1 cellular context compared by ENCODE assay signal in the genomic region with DNA sequence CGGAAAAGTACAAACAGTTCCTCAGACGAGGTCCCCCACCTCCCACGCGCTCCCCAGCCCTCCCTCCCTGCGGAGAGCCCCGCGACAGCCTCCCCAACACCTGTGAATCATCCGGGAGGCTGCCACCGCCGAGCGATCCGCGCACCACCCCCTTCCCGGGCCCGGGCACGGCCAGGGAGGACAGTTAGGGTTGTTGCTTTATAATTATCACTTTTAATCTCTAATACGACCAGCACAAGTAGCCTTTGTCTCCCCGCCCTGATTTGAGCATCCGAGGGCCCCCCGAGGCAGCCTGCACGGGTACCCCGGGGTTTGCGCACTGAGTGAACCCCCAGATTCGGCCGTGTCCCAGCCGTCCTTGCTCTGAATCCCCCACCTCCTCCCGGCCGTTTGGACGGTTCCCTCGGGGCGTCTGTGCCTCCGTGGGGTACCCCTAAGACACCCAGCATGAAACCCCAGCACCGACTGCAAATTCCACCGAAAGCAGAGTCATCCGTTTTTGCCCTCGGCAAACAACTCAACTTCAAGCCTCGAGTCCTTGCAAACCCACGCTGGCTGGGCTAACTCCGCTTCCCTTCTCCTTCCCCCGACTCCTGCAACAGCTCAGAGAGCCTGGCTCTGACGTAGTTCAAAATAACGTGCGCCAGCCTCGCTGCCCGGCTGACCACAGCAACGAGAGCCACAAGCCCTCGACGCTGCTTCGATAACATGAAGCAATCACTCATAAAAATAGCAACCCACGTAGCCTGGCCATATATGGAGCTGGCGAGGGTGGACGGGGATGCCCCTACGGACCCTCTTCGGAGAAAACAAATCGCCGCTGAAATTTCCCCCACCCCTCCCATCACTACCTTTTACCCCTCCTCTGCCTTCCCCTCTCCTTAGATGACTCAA.
TF ChIP-seq lines count a peak whose summit lies in the region.

No MANE protein-coding gene starts in this region.

TF ChIP-seq in HEK293, 187 proteins besides CTCF, POLR2A, EP300 and RAD21 (continued from another document):
- TF ChIP-seq, protein P1, sequence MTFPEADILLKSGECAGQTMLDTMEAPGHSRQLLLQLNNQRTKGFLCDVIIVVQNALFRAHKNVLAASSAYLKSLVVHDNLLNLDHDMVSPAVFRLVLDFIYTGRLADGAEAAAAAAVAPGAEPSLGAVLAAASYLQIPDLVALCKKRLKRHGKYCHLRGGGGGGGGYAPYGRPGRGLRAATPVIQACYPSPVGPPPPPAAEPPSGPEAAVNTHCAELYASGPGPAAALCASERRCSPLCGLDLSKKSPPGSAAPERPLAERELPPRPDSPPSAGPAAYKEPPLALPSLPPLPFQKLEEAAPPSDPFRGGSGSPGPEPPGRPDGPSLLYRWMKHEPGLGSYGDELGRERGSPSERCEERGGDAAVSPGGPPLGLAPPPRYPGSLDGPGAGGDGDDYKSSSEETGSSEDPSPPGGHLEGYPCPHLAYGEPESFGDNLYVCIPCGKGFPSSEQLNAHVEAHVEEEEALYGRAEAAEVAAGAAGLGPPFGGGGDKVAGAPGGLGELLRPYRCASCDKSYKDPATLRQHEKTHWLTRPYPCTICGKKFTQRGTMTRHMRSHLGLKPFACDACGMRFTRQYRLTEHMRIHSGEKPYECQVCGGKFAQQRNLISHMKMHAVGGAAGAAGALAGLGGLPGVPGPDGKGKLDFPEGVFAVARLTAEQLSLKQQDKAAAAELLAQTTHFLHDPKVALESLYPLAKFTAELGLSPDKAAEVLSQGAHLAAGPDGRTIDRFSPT (tag by site-specific recombination; IDR thresholded peaks at IDR 0.05) = peak; percentile 67
- TF ChIP-seq, protein P2, sequence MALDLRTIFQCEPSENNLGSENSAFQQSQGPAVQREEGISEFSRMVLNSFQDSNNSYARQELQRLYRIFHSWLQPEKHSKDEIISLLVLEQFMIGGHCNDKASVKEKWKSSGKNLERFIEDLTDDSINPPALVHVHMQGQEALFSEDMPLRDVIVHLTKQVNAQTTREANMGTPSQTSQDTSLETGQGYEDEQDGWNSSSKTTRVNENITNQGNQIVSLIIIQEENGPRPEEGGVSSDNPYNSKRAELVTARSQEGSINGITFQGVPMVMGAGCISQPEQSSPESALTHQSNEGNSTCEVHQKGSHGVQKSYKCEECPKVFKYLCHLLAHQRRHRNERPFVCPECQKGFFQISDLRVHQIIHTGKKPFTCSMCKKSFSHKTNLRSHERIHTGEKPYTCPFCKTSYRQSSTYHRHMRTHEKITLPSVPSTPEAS (tag by site-specific recombination; IDR thresholded peaks at IDR 0.05) = no peak; the same call in 1 of the 2 replicates
- TF ChIP-seq ZNF133 (tag by site-specific recombination; IDR thresholded peaks at IDR 0.05) = no peak
- no peak for TF ChIP-seq ZNF776 (tag by site-specific recombination; IDR thresholded peaks at IDR 0.05; ENCODE audit: borderline replicate concordance)
- no peak for TF ChIP-seq OSR2 (tag by site-specific recombination; IDR thresholded peaks at IDR 0.05)
- peak; percentile 96 for TF ChIP-seq ZNF629 (tag by site-specific recombination; IDR thresholded peaks at IDR 0.05)
- no peak for TF ChIP-seq ZNF184 (tag by site-specific recombination; IDR thresholded peaks at IDR 0.05)
- TF ChIP-seq SP7 (tag by site-specific recombination; IDR thresholded peaks at IDR 0.05) = 0 out of 2 replicates have a peak, but pooled peaks have one; percentile 7
- TF ChIP-seq ZNF558 (tag by site-specific recombination; IDR thresholded peaks at IDR 0.05) = no peak
- TF ChIP-seq ZNF514 (tag by site-specific recombination; IDR thresholded peaks at IDR 0.05) = no peak
- TF ChIP-seq, protein P3, sequence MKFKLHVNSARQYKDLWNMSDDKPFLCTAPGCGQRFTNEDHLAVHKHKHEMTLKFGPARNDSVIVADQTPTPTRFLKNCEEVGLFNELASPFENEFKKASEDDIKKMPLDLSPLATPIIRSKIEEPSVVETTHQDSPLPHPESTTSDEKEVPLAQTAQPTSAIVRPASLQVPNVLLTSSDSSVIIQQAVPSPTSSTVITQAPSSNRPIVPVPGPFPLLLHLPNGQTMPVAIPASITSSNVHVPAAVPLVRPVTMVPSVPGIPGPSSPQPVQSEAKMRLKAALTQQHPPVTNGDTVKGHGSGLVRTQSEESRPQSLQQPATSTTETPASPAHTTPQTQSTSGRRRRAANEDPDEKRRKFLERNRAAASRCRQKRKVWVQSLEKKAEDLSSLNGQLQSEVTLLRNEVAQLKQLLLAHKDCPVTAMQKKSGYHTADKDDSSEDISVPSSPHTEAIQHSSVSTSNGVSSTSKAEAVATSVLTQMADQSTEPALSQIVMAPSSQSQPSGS (tag by site-specific recombination; IDR thresholded peaks at IDR 0.05; ENCODE audit: low read depth) = peak; percentile 65; the same call in 1 of the 2 replicates
- no peak for TF ChIP-seq ZNF623 (tag by site-specific recombination; IDR thresholded peaks at IDR 0.05)
- TF ChIP-seq SCRT2 (tag by site-specific recombination; IDR thresholded peaks at IDR 0.05) = peak; percentile 37; the same call in 1 of the 2 replicates
- TF ChIP-seq ZBTB17 (tag by site-specific recombination; IDR thresholded peaks at IDR 0.05) = peak; percentile 48
- no peak for TF ChIP-seq ZNF10 (tag by site-specific recombination; IDR thresholded peaks at IDR 0.05)
- no peak for TF ChIP-seq ZNF274 (IDR thresholded peaks at IDR 0.05; ENCODE audit: low read length)
- no peak for TF ChIP-seq ZNF274 (tag by site-specific recombination; IDR thresholded peaks at IDR 0.05; ENCODE audit: borderline replicate concordance)
- no peak for TF ChIP-seq ZNF37A (tag by site-specific recombination; IDR thresholded peaks at IDR 0.05)
- TF ChIP-seq, protein P4, sequence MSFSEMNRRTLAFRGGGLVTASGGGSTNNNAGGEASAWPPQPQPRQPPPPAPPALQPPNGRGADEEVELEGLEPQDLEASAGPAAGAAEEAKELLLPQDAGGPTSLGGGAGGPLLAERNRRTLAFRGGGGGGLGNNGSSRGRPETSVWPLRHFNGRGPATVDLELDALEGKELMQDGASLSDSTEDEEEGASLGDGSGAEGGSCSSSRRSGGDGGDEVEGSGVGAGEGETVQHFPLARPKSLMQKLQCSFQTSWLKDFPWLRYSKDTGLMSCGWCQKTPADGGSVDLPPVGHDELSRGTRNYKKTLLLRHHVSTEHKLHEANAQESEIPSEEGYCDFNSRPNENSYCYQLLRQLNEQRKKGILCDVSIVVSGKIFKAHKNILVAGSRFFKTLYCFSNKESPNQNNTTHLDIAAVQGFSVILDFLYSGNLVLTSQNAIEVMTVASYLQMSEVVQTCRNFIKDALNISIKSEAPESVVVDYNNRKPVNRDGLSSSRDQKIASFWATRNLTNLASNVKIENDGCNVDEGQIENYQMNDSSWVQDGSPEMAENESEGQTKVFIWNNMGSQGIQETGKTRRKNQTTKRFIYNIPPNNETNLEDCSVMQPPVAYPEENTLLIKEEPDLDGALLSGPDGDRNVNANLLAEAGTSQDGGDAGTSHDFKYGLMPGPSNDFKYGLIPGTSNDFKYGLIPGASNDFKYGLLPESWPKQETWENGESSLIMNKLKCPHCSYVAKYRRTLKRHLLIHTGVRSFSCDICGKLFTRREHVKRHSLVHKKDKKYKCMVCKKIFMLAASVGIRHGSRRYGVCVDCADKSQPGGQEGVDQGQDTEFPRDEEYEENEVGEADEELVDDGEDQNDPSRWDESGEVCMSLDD (tag by site-specific recombination; IDR thresholded peaks at IDR 0.05) = peak; percentile 81
- TF ChIP-seq RBAK (tag by site-specific recombination; IDR thresholded peaks at IDR 0.05) = no peak
- TF ChIP-seq, protein P5, sequence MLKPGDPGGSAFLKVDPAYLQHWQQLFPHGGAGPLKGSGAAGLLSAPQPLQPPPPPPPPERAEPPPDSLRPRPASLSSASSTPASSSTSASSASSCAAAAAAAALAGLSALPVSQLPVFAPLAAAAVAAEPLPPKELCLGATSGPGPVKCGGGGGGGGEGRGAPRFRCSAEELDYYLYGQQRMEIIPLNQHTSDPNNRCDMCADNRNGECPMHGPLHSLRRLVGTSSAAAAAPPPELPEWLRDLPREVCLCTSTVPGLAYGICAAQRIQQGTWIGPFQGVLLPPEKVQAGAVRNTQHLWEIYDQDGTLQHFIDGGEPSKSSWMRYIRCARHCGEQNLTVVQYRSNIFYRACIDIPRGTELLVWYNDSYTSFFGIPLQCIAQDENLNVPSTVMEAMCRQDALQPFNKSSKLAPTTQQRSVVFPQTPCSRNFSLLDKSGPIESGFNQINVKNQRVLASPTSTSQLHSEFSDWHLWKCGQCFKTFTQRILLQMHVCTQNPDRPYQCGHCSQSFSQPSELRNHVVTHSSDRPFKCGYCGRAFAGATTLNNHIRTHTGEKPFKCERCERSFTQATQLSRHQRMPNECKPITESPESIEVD (tag by site-specific recombination; IDR thresholded peaks at IDR 0.05) = no peak
- no peak for TF ChIP-seq ZNF423 (tag by site-specific recombination; IDR thresholded peaks at IDR 0.05)
- TF ChIP-seq, protein P6, sequence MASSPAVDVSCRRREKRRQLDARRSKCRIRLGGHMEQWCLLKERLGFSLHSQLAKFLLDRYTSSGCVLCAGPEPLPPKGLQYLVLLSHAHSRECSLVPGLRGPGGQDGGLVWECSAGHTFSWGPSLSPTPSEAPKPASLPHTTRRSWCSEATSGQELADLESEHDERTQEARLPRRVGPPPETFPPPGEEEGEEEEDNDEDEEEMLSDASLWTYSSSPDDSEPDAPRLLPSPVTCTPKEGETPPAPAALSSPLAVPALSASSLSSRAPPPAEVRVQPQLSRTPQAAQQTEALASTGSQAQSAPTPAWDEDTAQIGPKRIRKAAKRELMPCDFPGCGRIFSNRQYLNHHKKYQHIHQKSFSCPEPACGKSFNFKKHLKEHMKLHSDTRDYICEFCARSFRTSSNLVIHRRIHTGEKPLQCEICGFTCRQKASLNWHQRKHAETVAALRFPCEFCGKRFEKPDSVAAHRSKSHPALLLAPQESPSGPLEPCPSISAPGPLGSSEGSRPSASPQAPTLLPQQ (tag by site-specific recombination; IDR thresholded peaks at IDR 0.05) = peak; percentile 92
- no peak for TF ChIP-seq PRDM1 (tag by site-specific recombination; IDR thresholded peaks at IDR 0.05)
- peak; percentile 63 for TF ChIP-seq GLIS2 (tag by site-specific recombination; IDR thresholded peaks at IDR 0.05)
- TF ChIP-seq, protein P7, sequence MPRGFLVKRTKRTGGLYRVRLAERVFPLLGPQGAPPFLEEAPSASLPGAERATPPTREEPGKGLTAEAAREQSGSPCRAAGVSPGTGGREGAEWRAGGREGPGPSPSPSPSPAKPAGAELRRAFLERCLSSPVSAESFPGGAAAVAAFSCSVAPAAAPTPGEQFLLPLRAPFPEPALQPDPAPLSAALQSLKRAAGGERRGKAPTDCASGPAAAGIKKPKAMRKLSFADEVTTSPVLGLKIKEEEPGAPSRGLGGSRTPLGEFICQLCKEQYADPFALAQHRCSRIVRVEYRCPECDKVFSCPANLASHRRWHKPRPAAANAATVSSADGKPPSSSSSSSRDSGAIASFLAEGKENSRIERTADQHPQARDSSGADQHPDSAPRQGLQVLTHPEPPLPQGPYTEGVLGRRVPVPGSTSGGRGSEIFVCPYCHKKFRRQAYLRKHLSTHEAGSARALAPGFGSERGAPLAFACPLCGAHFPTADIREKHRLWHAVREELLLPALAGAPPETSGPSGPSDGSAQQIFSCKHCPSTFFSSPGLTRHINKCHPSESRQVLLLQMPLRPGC (tag by site-specific recombination; IDR thresholded peaks at IDR 0.05) = no peak
- TF ChIP-seq KLF10 (tag by site-specific recombination; IDR thresholded peaks at IDR 0.05) = no peak
- TF ChIP-seq ZNF521 (tag by site-specific recombination; IDR thresholded peaks at IDR 0.05) = no peak
